ENCODE assay signal across 1 cellular context in genomic region chr1:175317309-175317708, GRCh38.
TF ChIP-seq lines count a peak whose summit lies in the region.

No MANE protein-coding gene starts in this region.

TF ChIP-seq in H1, 55 proteins besides CTCF, POLR2A, EP300 and RAD21 (continued from another document):
- TF ChIP-seq MAX (IDR thresholded peaks at IDR 0.05), result no peak
- TF ChIP-seq KDM5A (IDR thresholded peaks at IDR 0.05; ENCODE audit: low read length), result no peak
- TF ChIP-seq SRF (IDR thresholded peaks at IDR 0.05; ENCODE audit: low read depth, low read length), result no peak
